Comparison of ENCODE assay signal across 8 cellular contexts in the genomic region with DNA sequence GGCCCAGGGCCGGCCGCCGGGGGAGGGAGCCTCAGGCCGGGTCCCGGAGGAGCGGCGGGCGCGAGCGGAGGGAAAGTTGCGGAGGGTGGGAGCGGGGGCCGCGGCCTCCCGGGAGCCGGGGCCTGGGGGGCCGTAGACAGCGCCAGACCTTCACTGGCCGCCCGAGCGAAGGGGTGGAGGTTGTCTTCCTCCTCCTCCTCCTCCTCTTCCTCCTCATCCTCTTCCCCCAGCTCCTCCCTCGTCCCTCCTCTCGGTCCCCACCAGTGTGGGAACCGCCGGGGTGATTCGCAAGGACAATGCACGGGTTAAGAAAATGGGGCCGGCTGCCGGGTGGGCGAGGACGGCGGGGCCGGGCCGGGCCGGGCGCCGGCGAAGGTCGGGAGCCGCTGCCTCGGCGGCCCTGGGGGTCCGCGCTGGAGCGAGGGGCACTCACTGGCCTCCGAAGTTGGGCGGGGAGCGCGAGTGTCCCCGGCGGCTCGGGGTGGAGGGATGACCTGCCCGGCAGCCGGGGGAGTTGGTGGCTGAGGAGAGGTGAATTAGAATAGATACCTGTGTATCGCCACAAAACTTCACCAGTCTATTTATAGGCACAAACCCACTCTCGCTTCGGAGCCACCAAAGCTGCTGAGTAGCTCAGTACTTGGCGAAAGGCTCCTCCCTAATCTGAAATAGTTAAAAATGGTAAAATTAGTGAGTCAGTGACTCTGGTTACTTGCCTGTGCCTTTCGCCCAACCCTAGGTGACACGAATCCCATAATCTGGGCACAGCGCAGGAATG. TPM values are rescaled to one million over a fixed set of nuclear protein-coding genes. Genes with fewer than 3 reads are reported as not detected.
DNase-seq lines count a peak whose midpoint lies in the region; ATAC-seq, FAIRE-seq and TF ChIP-seq lines count a peak whose summit lies in the region.

No MANE protein-coding gene starts in this region.

- ATAC-seq in GM18909 (IDR thresholded peaks at IDR 0.05; ENCODE audit: poor library complexity, unreplicated experiment): no peak

- peaks cover 45% of the 10 kb centered on the region for H3K4me1 Mint-ChIP-seq in activated CD4-positive, alpha-beta memory T cell treated with anti-CD3 and anti-CD28 coated beads for 36 hours (ENCODE audit: low read depth)

- H3K9me3 ChIP-seq in H1 (ENCODE audit: insufficient read depth in 2 of 2, low read depth in 1 of 2, low read length in 1 of 2) (no peaks in the 10 kb centered on the region), muscle layer of colon (ENCODE audit: low read length) (no peaks in the 10 kb centered on the region), suprapubic skin (no peaks in the 10 kb centered on the region)

- no peaks in the 10 kb centered on the region for H3K9me3 Mint-ChIP-seq in activated CD4-positive, alpha-beta memory T cell treated with anti-CD3 and anti-CD28 coated beads for 36 hours

- peak overlapping the region; percentile 52 for H3K4me3 ChIP-seq in GM12864 (ENCODE audit: low read depth, low read length)
- H3K4me3 ChIP-seq in H1 (ENCODE audit: extremely low read depth in 1 of 4, insufficient read depth in 2 of 4, low read depth in 3 of 4, low read length in 4 of 4): peak overlapping the region; percentile 77 to 93 (median 84)
- H3K4me3 ChIP-seq in muscle layer of colon (ENCODE audit: low read depth in 1 of 2, low read length in 2 of 2): peak overlapping the region; percentile 60 to 95
- peak overlapping the region; percentile 99 for H3K4me3 ChIP-seq in suprapubic skin

- POLR2A ChIA-PET in activated CD4-positive, alpha-beta memory T cell treated with anti-CD3 and anti-CD28 coated beads for 36 hours (lab: Charles Lee): interaction anchor here (0.6 to 5.0 kb wide), 6 partner anchors 88 to 196 kb away, joined by 3 to 18 read pairs (median 4); a partner anchor contains a TSS
- POLR2A ChIA-PET in H1 (lab: Charles Lee; ENCODE audit: partially characterized antibody): interaction anchor here (0.7 to 4.7 kb wide), 14 partner anchors 9 to 343 kb away, joined by 3 to 21 read pairs (median 3); a partner anchor contains a TSS

- no peak overlapping the region for H2AFZ ChIP-seq in H1 (ENCODE audit: low read length)

- H3K27ac ChIP-seq in H1 (ENCODE audit: low read depth, low read length) (peak overlapping the region; percentile 62), muscle layer of colon (ENCODE audit: low read depth, low read length) (peak overlapping the region; percentile 90), suprapubic skin (peak overlapping the region; percentile 100)

- H3K9ac ChIP-seq in H1 (replicated peaks in 1 of 4; ENCODE audit: extremely low read depth in 1 of 4, low read depth in 3 of 4, low read length in 3 of 4) (peak overlapping the region; percentile 90 to 100 (median 98)), muscle layer of colon (ENCODE audit: low read length) (peak overlapping the region; percentile 84)

- peak overlapping the region; percentile 89 for H3K27ac Mint-ChIP-seq in activated CD4-positive, alpha-beta memory T cell treated with anti-CD3 and anti-CD28 coated beads for 36 hours

- H3K14ac ChIP-seq in H1 (ENCODE audit: insufficient read length): no peak overlapping the region

- no peaks in the 10 kb centered on the region for H3K79me1 ChIP-seq in H1 (ENCODE audit: low read depth, low read length)

- intact Hi-C loops in activated CD4-positive, alpha-beta memory T cell treated with anti-CD3 and anti-CD28 coated beads for 36 hours (cut with micrococcal nuclease): loop anchor here (2.0 to 10.0 kb wide), 3 partner anchors 197 to 1399 kb away; no protein-coding TSS in a partner anchor

- DNase-seq in GM12864 (ENCODE audit: low read depth) (peak; percentile 60), KBM-7 (peak; percentile 15), H1 (ENCODE audit: low read depth in 1 of 2, low spot score in 2 of 2) (peak in 1 of 2 experiments; percentile 61), suprapubic skin (ENCODE audit: low spot score in 2 of 2) (peak in 1 of 2 donors; percentile 70), NCI-H345 treated with DMSO at 0.1 percent for 48 hours (lab: John Stamatoyannopoulos, UW; ENCODE audit: unreplicated experiment) (no peak)
- DNase-seq in activated CD4-positive, alpha-beta memory T cell treated with anti-CD3 and anti-CD28 coated beads for 36 hours: peak; percentile 52

- TF ChIP-seq POLR2A in H1 (IDR thresholded peaks at IDR 0.05; ENCODE audit: control extremely low read depth in 1 of 2, low read depth in 2 of 2, low read length in 2 of 2): peak in 1 of 2 experiments; percentile 24; a peak in 1 of 3 replicates
- TF ChIP-seq POLR2A in suprapubic skin (IDR thresholded peaks at IDR 0.05): peak in 1 of 2 donors; percentile 18

- peak overlapping the region; percentile 73; the same call in 1 of the 2 replicates for H2BK12ac ChIP-seq in H1 (ENCODE audit: low read depth, low read length)

- peaks cover 12% of the 10 kb centered on the region for H3K36me3 Mint-ChIP-seq in activated CD4-positive, alpha-beta memory T cell treated with anti-CD3 and anti-CD28 coated beads for 36 hours

- no peak overlapping the region for H2BK15ac ChIP-seq in H1 (ENCODE audit: low read length)

- H3K56ac ChIP-seq in H1 (replicated peaks; ENCODE audit: insufficient read length, low read depth, low read length): peak overlapping the region; percentile 61

- peak overlapping the region; percentile 86; the same call in 1 of the 2 replicates for H4K8ac ChIP-seq in H1 (ENCODE audit: extremely low read depth, insufficient read depth, low read length)

- H3K27me3 ChIP-seq in H1 (replicated peaks in 1 of 4; ENCODE audit: control insufficient read depth in 3 of 4, extremely low read depth in 1 of 4, insufficient read depth in 3 of 4, low read length in 3 of 4) (no peaks in the 10 kb centered on the region), muscle layer of colon (ENCODE audit: control insufficient read depth in 1 of 2, insufficient read depth in 2 of 2, low read length in 2 of 2) (no peaks in the 10 kb centered on the region), suprapubic skin (no peaks in the 10 kb centered on the region)

- peak overlapping the region; percentile 89 to 93 for H3K4me2 ChIP-seq in H1 (ENCODE audit: insufficient read depth in 1 of 2, low read depth in 2 of 2, low read length in 2 of 2)

- in situ Hi-C loops in KBM-7 (cut with MboI; ENCODE audit: low pct_unique_long_range_greater_than_20kb, low sequenced_read_pairs): no loop called here

- CTCF ChIA-PET in activated CD4-positive, alpha-beta memory T cell treated with anti-CD3 and anti-CD28 coated beads for 36 hours (lab: Charles Lee): interaction anchor here (1.0 kb wide), 1 partner anchor 40 kb away, joined by 4 read pairs; no protein-coding TSS in a partner anchor
- CTCF ChIA-PET in H1 (lab: Charles Lee; ENCODE audit: partially characterized antibody): no interaction called here

- H2BK5ac ChIP-seq in H1 (ENCODE audit: low read depth, low read length): peak overlapping the region; percentile 44

- H3K4me1 ChIP-seq in H1 (replicated peaks in 1 of 4; ENCODE audit: control insufficient read depth in 3 of 4, insufficient read depth in 4 of 4, low read length in 3 of 4) (peaks cover 0 to 6% (median 1%) of the 10 kb centered on the region in 4 experiments; a peak in 3 of 7 replicates), muscle layer of colon (ENCODE audit: insufficient read depth, low read length) (peaks cover 46% of the 10 kb centered on the region), suprapubic skin (peaks cover 54% of the 10 kb centered on the region)

- no peak overlapping the region for H3K23ac ChIP-seq in H1 (ENCODE audit: insufficient read length)

- H3K4ac ChIP-seq in H1 (replicated peaks; ENCODE audit: insufficient read length, low read depth, low read length): peak overlapping the region; percentile 44

- no peak for TF ChIP-seq EP300 in H1 (IDR thresholded peaks at IDR 0.05; ENCODE audit: borderline replicate concordance in 1 of 2, low read depth in 2 of 2, low read length in 2 of 2)
- no peak for TF ChIP-seq EP300 in suprapubic skin (IDR thresholded peaks at IDR 0.05)

- H3K18ac ChIP-seq in H1 (ENCODE audit: extremely low read depth, low read length): peak overlapping the region; percentile 80

- no peak overlapping the region for H2BK120ac ChIP-seq in H1 (replicated peaks; ENCODE audit: low read depth, low read length)

- no peak for FAIRE-seq in H1 (lab: Jason Lieb, UNC)

- no peak overlapping the region for H2BK20ac ChIP-seq in H1 (ENCODE audit: low read length)

- peaks cover 17 to 20% of the 10 kb centered on the region in 2 experiments for H4K20me1 ChIP-seq in H1 (replicated peaks in 1 of 2; ENCODE audit: control insufficient read depth in 1 of 2, insufficient read depth in 2 of 2, low read length in 2 of 2)

- H3K23me2 ChIP-seq in H1 (ENCODE audit: low read depth, low read length): peaks cover 9% of the 10 kb centered on the region; the same call in 1 of the 2 replicates

- no peak for TF ChIP-seq RAD21 in H1 (IDR thresholded peaks at IDR 0.05 in 1 of 2, conservative IDR thresholded peaks at IDR 0.05 in 1 of 2; ENCODE audit: low read depth in 2 of 2, low read length in 2 of 2)

- WGBS in H1 (ENCODE audit: extremely low coverage in 1 of 2, insufficient coverage in 1 of 2, insufficient read length in 1 of 2, insufficient replicate concordance in 2 of 2, low coverage in 1 of 2, low lambda C conversion rate in 2 of 2, missing lambda C conversion rate in 1 of 2), 2 experiments: 4% methylated on average over 23 of the region's 61 CpGs; no CpG with 5 or more reads in 1 of the 2 experiments
- WGBS in suprapubic skin: under 1% methylated on average over 40 of the region's 61 CpGs

- peaks cover 47 to 54% of the 10 kb centered on the region in 2 experiments for H3K79me2 ChIP-seq in H1 (ENCODE audit: control insufficient read depth in 1 of 2, insufficient read depth in 2 of 2, low read length in 2 of 2)

- H3K36me3 ChIP-seq in H1 (ENCODE audit: control insufficient read depth in 2 of 4, insufficient read depth in 4 of 4, low read length in 3 of 4): no peaks in the 10 kb centered on the region
- no peaks in the 10 kb centered on the region for H3K36me3 ChIP-seq in muscle layer of colon (ENCODE audit: insufficient read depth, low read length)
- no peaks in the 10 kb centered on the region for H3K36me3 ChIP-seq in suprapubic skin

- H2AK5ac ChIP-seq in H1 (ENCODE audit: low read depth, low read length): no peak overlapping the region

- peak overlapping the region; percentile 25 for H4K91ac ChIP-seq in H1 (replicated peaks; ENCODE audit: insufficient read length, low read length)

- TF ChIP-seq CTCF in GM12864 (IDR thresholded peaks at IDR 0.05; ENCODE audit: low read depth, low read length, missing control alignments) (no peak), H1 (IDR thresholded peaks at IDR 0.05; ENCODE audit: control extremely low read depth in 1 of 3, insufficient read depth in 1 of 3, low read depth in 1 of 3, low read length in 3 of 3) (no peak), suprapubic skin (IDR thresholded peaks at IDR 0.05) (no peak)

- peak overlapping the region; percentile 47 for H4K5ac ChIP-seq in H1 (ENCODE audit: insufficient read length, low read depth, low read length)

- no peaks in the 10 kb centered on the region for H3K27me3 Mint-ChIP-seq in activated CD4-positive, alpha-beta memory T cell treated with anti-CD3 and anti-CD28 coated beads for 36 hours

- peak overlapping the region; percentile 88 for H3K4me3 Mint-ChIP-seq in activated CD4-positive, alpha-beta memory T cell treated with anti-CD3 and anti-CD28 coated beads for 36 hours

RNA-seq across cellular contexts. Expression of a gene that starts 1.4 kb away (rescaled TPM):
- 10 to 100 TPM; 47.6 to 51.1 TPM for total RNA-seq in activated CD4-positive, alpha-beta memory T cell treated with anti-CD3 and anti-CD28 coated beads for 36 hours
- 61.1 and 64.4 TPM in 2 replicates for total RNA-seq in H1 (2021; fragmentation: NEBNext Ultra II Directional; extraction: Animal tissue kit (Norgen Biotek cat#: 25700))
- polyA plus RNA-seq in H1 (2011; rRNA removed): 49.3 and 62.2 TPM in 2 replicates
- polyA plus RNA-seq in H1 (2011; cell fraction: cytosol; rRNA removed): 48.7 TPM
- 90.1 TPM for polyA plus RNA-seq in H1 (2011; cell fraction: nucleus; rRNA removed)
- 24.8 to 31.5 TPM (median 27.6 TPM) in 4 replicates for polyA plus RNA-seq in H1 (2012, experiment 1 of 2)
- polyA plus RNA-seq in H1 (2012, experiment 2 of 2): 1.9 TPM
- 23.2 TPM for polyA plus RNA-seq in H1 (2013, experiment 1 of 2)
- polyA plus RNA-seq in H1 (2013, experiment 2 of 2): 24.9 TPM
- polyA minus RNA-seq in H1 (2011; rRNA and poly(A)+ RNA removed): 233 and 267 TPM in 2 replicates
- polyA minus RNA-seq in H1 (2011; cell fraction: cytosol; rRNA and poly(A)+ RNA removed): 61.2 TPM
- polyA minus RNA-seq in H1 (2011; cell fraction: nucleus; rRNA and poly(A)+ RNA removed): 167 TPM
- 100 to 1,000 TPM in 1 of 4 donors, 10 to 100 TPM in 3; 76.5 to 105 (median 91.3) TPM for total RNA-seq in suprapubic skin
